ENCODE assay signal across 28 cellular contexts in genomic region chr18:77619523-77619922, GRCh38.
"Had no signal": no experiment of that assay in that cellular context is flagged by ENCODE, and none has a peak within 500 bp of the region (broad histone marks: within the 10 kb centered on the region; RNA-seq: fewer than 3 reads in every experiment).

No MANE protein-coding gene starts in this region.

- H3K4me3 ChIP-seq: adrenal gland, body of pancreas, coronary artery, dorsolateral prefrontal cortex had no signal

- H3K27me3 ChIP-seq: adrenal gland, body of pancreas had no signal

- DNase-seq: activated B cell treated with CpG ODN at 0.5 μM for 24 hours; activated CD4-positive, alpha-beta memory T cell treated with anti-CD3 and anti-CD28 coated beads for 36 hours; activated CD4-positive, alpha-beta T cell treated with anti-CD3 and anti-CD28 coated beads, Interleukin-2, amount 10 ng/mL, durations not matched to agents 24 days and 14 days; activated CD8-positive, alpha-beta memory T cell treated with anti-CD3 and anti-CD28 coated beads, Interleukin-2, amount 10 ng/mL, durations not matched to agents 7 days and 5 days; activated CD8-positive, alpha-beta memory T cell treated with anti-CD3 and anti-CD28 coated beads, Interleukin-2, amount 50 U/mL, for 4 hours; activated CD8-positive, alpha-beta T cell treated with anti-CD3 and anti-CD28 coated beads, Interleukin-2, amount 10 ng/mL, durations not matched to agents 7 days and 5 days; activated effector memory CD4-positive, alpha-beta T cell treated with anti-CD3 and anti-CD28 coated beads, Interleukin-2, amount 50 U/mL, for 16 hours; activated naive CD4-positive, alpha-beta T cell treated with anti-CD3 and anti-CD28 coated beads for 36 hours; activated naive CD8-positive, alpha-beta T cell treated with anti-CD3 and anti-CD28 coated beads for 36 hours; activated naive CD8-positive, alpha-beta T cell treated with anti-CD3 and anti-CD28 coated beads, Interleukin-2, amount 50 U/mL, for 24 hours; activated T-cell treated with anti-CD3 and anti-CD28 coated beads, Interleukin-2, amount 50 U/mL, for 1 hour; activated T-cell treated with anti-CD3 and anti-CD28 coated beads, Interleukin-2, amount 50 U/mL, for 48 hours; adrenal gland; amygdala; aorta; body of pancreas; central memory CD4-positive, alpha-beta T cell; dorsolateral prefrontal cortex; effector memory CD4-positive, alpha-beta T cell; endodermal cell; foreskin fibroblast; SW 1271; T-cell; T1000; WERI-Rb-1 had no signal

- ATAC-seq: activated CD4-positive, CD25-positive, alpha-beta regulatory T cell treated with anti-CD3 and anti-CD28 coated beads, Interleukin-2, amount 50 U/mL, for 24 hours; activated CD8-positive, alpha-beta memory T cell treated with anti-CD3 and anti-CD28 coated beads, Interleukin-2, amount 10 ng/mL, durations not matched to agents 7 days and 5 days; activated CD8-positive, alpha-beta T cell treated with anti-CD3 and anti-CD28 coated beads, Interleukin-2, amount 10 ng/mL, durations not matched to agents 7 days and 5 days; activated naive CD8-positive, alpha-beta T cell treated with anti-CD3 and anti-CD28 coated beads, Interleukin-2, amount 50 U/mL, for 24 hours; body of pancreas; esophagus mucosa; T-cell had no signal

- H3K27ac ChIP-seq: adrenal gland, body of pancreas, coronary artery, dorsolateral prefrontal cortex, WERI-Rb-1 had no signal

- H3K9me3 ChIP-seq: adrenal gland, body of pancreas had no signal

- H3K4me1 ChIP-seq: adrenal gland, body of pancreas had no signal

- H3K36me3 ChIP-seq: adrenal gland, WERI-Rb-1 had no signal
